ENCODE assay signal across 8 cellular contexts in the genomic region with DNA sequence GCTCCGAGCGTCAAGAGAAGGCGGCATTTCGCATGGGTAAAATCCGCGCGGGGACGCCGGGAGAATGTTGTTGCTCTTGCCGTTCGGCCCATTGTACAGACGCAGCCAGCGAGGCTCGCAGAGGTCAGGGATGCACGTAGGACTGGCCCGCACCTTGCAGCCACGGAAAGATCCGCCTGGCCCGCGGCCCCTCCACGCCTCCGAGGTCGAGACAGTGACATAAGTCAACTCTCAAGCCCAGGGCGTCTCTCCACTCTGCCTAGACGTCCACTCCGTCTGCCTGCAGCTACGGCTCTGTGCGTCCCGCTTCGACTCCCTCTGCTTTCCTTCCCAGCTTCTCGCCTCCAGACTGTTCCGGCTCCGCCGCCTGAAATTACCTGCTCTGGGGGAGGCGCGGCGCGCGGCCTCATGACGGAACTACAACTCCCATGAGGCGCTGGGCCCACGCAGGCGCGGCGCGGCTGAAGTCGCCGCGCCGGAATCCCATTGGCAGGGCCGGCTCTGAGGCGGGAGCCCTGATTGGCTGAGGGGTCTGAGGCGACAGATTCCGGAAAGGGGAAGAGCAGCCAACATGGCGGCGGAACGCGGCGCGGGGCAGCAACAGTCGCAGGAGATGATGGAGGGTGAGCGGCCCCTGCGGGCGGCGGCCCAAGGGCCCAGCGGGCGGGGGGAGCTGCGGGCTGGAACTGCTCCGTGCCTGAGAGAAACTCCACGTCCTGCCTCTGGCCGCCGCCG. TPM values are rescaled to one million over a fixed set of nuclear protein-coding genes. Genes with fewer than 3 reads are reported as not detected.
DNase-seq lines count a peak whose midpoint lies in the region; FAIRE-seq and TF ChIP-seq lines count a peak whose summit lies in the region.

A gene with protein sequence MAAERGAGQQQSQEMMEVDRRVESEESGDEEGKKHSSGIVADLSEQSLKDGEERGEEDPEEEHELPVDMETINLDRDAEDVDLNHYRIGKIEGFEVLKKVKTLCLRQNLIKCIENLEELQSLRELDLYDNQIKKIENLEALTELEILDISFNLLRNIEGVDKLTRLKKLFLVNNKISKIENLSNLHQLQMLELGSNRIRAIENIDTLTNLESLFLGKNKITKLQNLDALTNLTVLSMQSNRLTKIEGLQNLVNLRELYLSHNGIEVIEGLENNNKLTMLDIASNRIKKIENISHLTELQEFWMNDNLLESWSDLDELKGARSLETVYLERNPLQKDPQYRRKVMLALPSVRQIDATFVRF (plus strand): TSS at position 543 of the 735 bp plus-strand sequence. CDS start 29 bp downstream, at position 572.

- H4K20me1 ChIP-seq in H9 (ENCODE audit: control insufficient read depth, insufficient read depth, insufficient read length) (no peaks in the 10 kb centered on the region), neural cell (ENCODE audit: insufficient read depth) (no peaks in the 10 kb centered on the region)

- no peak within 1 kb of the TSS for H2BK15ac ChIP-seq in H9 (ENCODE audit: low read depth, low read length)

- H3K36me3 ChIP-seq in MG63 (peaks cover 7% of the 10 kb centered on the region), neural cell (ENCODE audit: insufficient read depth, low read length) (no peaks in the 10 kb centered on the region), stomach (peaks cover 0 to 23% (median 18%) of the 10 kb centered on the region in 4 donors)

- peaks cover 12% of the 10 kb centered on the region; the same call in 1 of the 2 replicates for H3K4me1 ChIP-seq in H9 (ENCODE audit: insufficient read depth, low read length)
- H3K4me1 ChIP-seq in stomach: peaks cover 14 to 30% (median 27%) of the 10 kb centered on the region in 4 donors

- H3K36me3 Mint-ChIP-seq in H9 (ENCODE audit: insufficient read depth in 1 of 3, low read depth in 3 of 3): peaks cover 0 to 13% (median 8%) of the 10 kb centered on the region in 3 experiments; a peak in 5 of 7 replicates

- H3K27ac Mint-ChIP-seq in H9: peak within 1 kb of the TSS; percentile 77 to 95 (median 93)

- no peak within 1 kb of the TSS for H2AK5ac ChIP-seq in H9 (ENCODE audit: insufficient read length, low read length)

- H3K27ac ChIP-seq in H9 (ENCODE audit: insufficient read length, low read depth, low read length): no peak within 1 kb of the TSS
- peak within 1 kb of the TSS; percentile 76 for H3K27ac ChIP-seq in neural cell (ENCODE audit: low read length)
- peak within 1 kb of the TSS; percentile 81 to 89 (median 87) for H3K27ac ChIP-seq in stomach

- H3T11ph ChIP-seq in H9 (ENCODE audit: low read length): no peak within 1 kb of the TSS

- no peak within 1 kb of the TSS for H2BK12ac ChIP-seq in H9 (ENCODE audit: insufficient read length, low read depth, low read length)

- intact Hi-C loops in stomach (cut with DNase I; ENCODE audit: low total_unique reads): no loop called here

- no peak for TF ChIP-seq POLR2A in stomach (IDR thresholded peaks at IDR 0.05)

- DNase-seq in H9 (peak; percentile 97), MG63 (peak; percentile 95), SHP77 treated with DMSO at 0.1 percent for 48 hours (lab: John Stamatoyannopoulos, UW) (peak; percentile 71), fibroblast of the aortic adventitia (ENCODE audit: low read depth) (peak; percentile 89), stomach (peak; percentile 97)
- DNase-seq in activated effector memory CD4-positive, alpha-beta T cell treated with anti-CD3 and anti-CD28 coated beads, Interleukin-2, amount 50 U/mL, for 16 hours: peak; percentile 99

- H3K4me3 ChIP-seq in MG63 (peak within 1 kb of the TSS; percentile 71), fibroblast of the aortic adventitia (ENCODE audit: low read depth, low read length) (peak within 1 kb of the TSS; percentile 95), neural cell (ENCODE audit: low read length) (peak within 1 kb of the TSS; percentile 98), stomach (peak within 1 kb of the TSS; percentile 72 to 95 (median 90))

- TF ChIP-seq RAD21 in neural cell (conservative IDR thresholded peaks at IDR 0.05): no peak

- no peak within 1 kb of the TSS for H2BK20ac ChIP-seq in H9 (ENCODE audit: low read depth, low read length, poor library complexity, severe bottlenecking)

- FAIRE-seq in G401.6 (lab: Jason Lieb, UNC): peak; percentile 97

- TF ChIP-seq EP300 in neural cell (conservative IDR thresholded peaks at IDR 0.05; ENCODE audit: poor library complexity, severe bottlenecking) (peak; percentile 4), stomach (IDR thresholded peaks at IDR 0.05) (no peak)

- peak within 1 kb of the TSS; percentile 40 for H3K9ac ChIP-seq in H9 (ENCODE audit: extremely low read depth, insufficient read length, low read length)
- H3K9ac ChIP-seq in neural cell (ENCODE audit: low read length): peak within 1 kb of the TSS; percentile 75

- H3K4me3 Mint-ChIP-seq in H9: peak within 1 kb of the TSS; percentile 87 to 95

- H3F3A ChIP-seq in neural cell (ENCODE audit: insufficient read depth, low read length, poor library complexity, severe bottlenecking): no peaks in the 10 kb centered on the region

- no peak within 1 kb of the TSS for H3K4ac ChIP-seq in H9 (ENCODE audit: low read depth, low read length)

- no peak within 1 kb of the TSS for H3K14ac ChIP-seq in H9 (ENCODE audit: insufficient read depth, low read length)

- H3K9me3 ChIP-seq in H9 (ENCODE audit: control insufficient read depth, low read depth, low read length) (no peaks in the 10 kb centered on the region), MG63 (no peaks in the 10 kb centered on the region), neural cell (ENCODE audit: low read length) (no peaks in the 10 kb centered on the region), stomach (no peaks in the 10 kb centered on the region)

- H3K79me1 ChIP-seq in H9 (ENCODE audit: insufficient read depth, low read depth, low read length, poor library complexity, severe bottlenecking): no peaks in the 10 kb centered on the region

- H4K5ac ChIP-seq in H9 (ENCODE audit: insufficient read length, low read depth, low read length): no peak within 1 kb of the TSS

- H3K56ac ChIP-seq in H9 (ENCODE audit: insufficient read length, low read depth, low read length): no peak within 1 kb of the TSS

- no peaks in the 10 kb centered on the region for H3K9me2 ChIP-seq in neural cell (ENCODE audit: insufficient read depth, low read length)

- H3K27me3 Mint-ChIP-seq in H9 (ENCODE audit: low read depth): peaks cover 3% of the 10 kb centered on the region

- no peak within 1 kb of the TSS for H3K18ac ChIP-seq in H9 (ENCODE audit: insufficient read length, low read depth, low read length)

- peaks cover 28 to 30% of the 10 kb centered on the region in 2 experiments for H3K4me1 Mint-ChIP-seq in H9

- no peak within 1 kb of the TSS for H4K8ac ChIP-seq in H9 (replicated peaks; ENCODE audit: insufficient read length, low read depth, low read length)

- peaks cover 10% of the 10 kb centered on the region for H3K23me2 ChIP-seq in H9 (ENCODE audit: insufficient read length, low read depth, low read length, poor library complexity, severe bottlenecking)

- H2AFZ ChIP-seq in H9 (ENCODE audit: low read length) (no peak within 1 kb of the TSS), neural cell (ENCODE audit: low read depth, low read length) (peak within 1 kb of the TSS; percentile 74)

- H3K79me2 ChIP-seq in H9 (ENCODE audit: insufficient read depth, low read length) (no peaks in the 10 kb centered on the region), neural cell (replicated peaks; ENCODE audit: insufficient read depth, low read length) (peaks cover 7% of the 10 kb centered on the region)

- no peaks in the 10 kb centered on the region; a peak in 1 of 5 replicates for H3K9me3 Mint-ChIP-seq in H9

- H3K27me3 ChIP-seq in H9 (ENCODE audit: insufficient read depth, low read length): no peaks in the 10 kb centered on the region
- H3K27me3 ChIP-seq in MG63: no peaks in the 10 kb centered on the region
- H3K27me3 ChIP-seq in neural cell (ENCODE audit: insufficient read depth, low read depth, low read length): no peaks in the 10 kb centered on the region
- no peaks in the 10 kb centered on the region for H3K27me3 ChIP-seq in stomach

- H3K23ac ChIP-seq in H9 (ENCODE audit: insufficient read length, low read depth, low read length): no peak within 1 kb of the TSS

- no peak within 1 kb of the TSS for H4K91ac ChIP-seq in H9 (ENCODE audit: insufficient read length, low read depth, low read length)

- H3K4me2 ChIP-seq in H9 (ENCODE audit: insufficient read depth, insufficient read length, low read length) (peak within 1 kb of the TSS; percentile 74), neural cell (ENCODE audit: low read length) (peak within 1 kb of the TSS; percentile 67)

- no CpG with 5 or more reads among the region's 73 CpGs for WGBS in H9 (ENCODE audit: extremely low coverage, insufficient read length, low lambda C conversion rate)
- 0 to 1% (median 0%) methylated on average over 44 to 73 of the region's 73 CpGs for WGBS in stomach, 5 donors

- H2BK120ac ChIP-seq in H9 (ENCODE audit: low read depth, low read length, poor library complexity, severe bottlenecking): no peak within 1 kb of the TSS

- no peak within 1 kb of the TSS for H2BK5ac ChIP-seq in H9 (ENCODE audit: insufficient read length, low read length)

- TF ChIP-seq CTCF in H9 (conservative IDR thresholded peaks at IDR 0.05): 0 out of 3 replicates have a peak, but pooled peaks have one; percentile 12
- TF ChIP-seq CTCF in fibroblast of the aortic adventitia (IDR thresholded peaks at IDR 0.05; ENCODE audit: insufficient read depth, low read length): no peak
- TF ChIP-seq CTCF in neural cell (IDR thresholded peaks at IDR 0.05; ENCODE audit: poor library complexity, severe bottlenecking): peak; percentile 40
- no peak for TF ChIP-seq CTCF in stomach (IDR thresholded peaks at IDR 0.05)

TF ChIP-seq in neural cell, 6 proteins besides CTCF, POLR2A, EP300 and RAD21 (continues in another document):
- TF ChIP-seq MXI1 (conservative IDR thresholded peaks at IDR 0.05; ENCODE audit: poor library complexity, severe bottlenecking): peak; percentile 77
- no peak for TF ChIP-seq EZH2 (IDR thresholded peaks at IDR 0.05; ENCODE audit: borderline replicate concordance, insufficient read depth, low read length, poor library complexity, severe bottlenecking)

RNA-seq across cellular contexts. Expression of the gene that starts here (rescaled TPM):
- 60.2 and 60.4 TPM in 2 replicates for total RNA-seq in H9 (2021)
- total RNA-seq in MG63 (2014; rRNA removed; shearing (Covaris generic); ENCODE audit: low replicate concordance): 80.2 and 89.2 TPM in 2 replicates
- 41.2 and 70.0 TPM in 2 replicates for total RNA-seq in fibroblast of the aortic adventitia (ENCODE audit: low replicate concordance)
- polyA plus RNA-seq in neural cell: 53.0 and 59.3 TPM in 2 replicates
- polyA minus RNA-seq in neural cell: 41.1 and 47.5 TPM in 2 replicates
- 100 to 1,000 TPM in 1 of 5 donors, 10 to 100 TPM in 4; 22.8 to 126 (median 40.9) TPM for total RNA-seq in stomach
- 10 to 100 TPM; 61.2 to 99.4 (median 61.4) TPM for polyA plus RNA-seq in stomach

Comparison
In these comparisons a context has a peak if more than half of its experiments do, and no peak if none do; other contexts are left out.
1. CTCF ChIP-seq: peak in H9 (single experiment) and neural cell (single experiment); none in fibroblast of the aortic adventitia (single experiment) and stomach (0 of 7).
2. Peak in every context shown above with its lines, with median percentiles within 50 percentile points of each other: DNase-seq and H3K4me3 ChIP-seq.